In genomic region chr3:194928831-194929594, GRCh38 we compare ENCODE assay signal across 10 cellular contexts.
A peak's percentile ranks its signal among the peaks of the same experiment; 100 is the strongest.
DNase-seq lines count a peak whose midpoint lies in the region; ATAC-seq, FAIRE-seq and TF ChIP-seq lines count a peak whose summit lies in the region.
"Had no signal": no experiment of that assay in that cellular context is flagged by ENCODE, and none has a peak within 500 bp of the region (broad histone marks: within the 10 kb centered on the region; RNA-seq: fewer than 3 reads in every experiment).

No MANE protein-coding gene starts in this region.

- WGBS in pancreas, 2 donors = 70 to 71% methylated on average over 31 of the region's 31 CpGs

- POLR2A ChIA-PET in GM10248 (lab: Yijun Ruan, JAX) (no interaction called here), HEK293T (lab: Yijun Ruan, JAX) (no interaction called here)

- peaks cover 14% of the 10 kb centered on the region for H3K4me1 Mint-ChIP-seq in glutamatergic neuron (ENCODE audit: low read depth, unreplicated experiment)

- TF ChIP-seq CTCF in glutamatergic neuron (IDR thresholded peaks at IDR 0.05; ENCODE audit: partially characterized antibody, unreplicated experiment) = peak; percentile 87
- TF ChIP-seq CTCF in pancreas (IDR thresholded peaks at IDR 0.05) = peak in 3 of 4 donors; percentile 18 to 32 (median 18)
- TF ChIP-seq CTCF in GM10248 (IDR thresholded peaks at IDR 0.05; ENCODE audit: control extremely low read depth, extremely low read depth, low read depth, missing control alignments) = no peak

- H3K27ac ChIP-seq in pancreas = no peak overlapping the region

- H3K27me3 ChIP-seq in pancreas = no peaks in the 10 kb centered on the region

- H3K9me3 ChIP-seq in pancreas = no peaks in the 10 kb centered on the region

- peaks cover 2% of the 10 kb centered on the region for H3K9me3 Mint-ChIP-seq in glutamatergic neuron (ENCODE audit: unreplicated experiment)
- H3K9me3 Mint-ChIP-seq: effector memory CD8-positive, alpha-beta T cell had no signal

- H3K4me3 ChIP-seq in pancreas = no peak overlapping the region

- peaks cover 0 to 12% (median 0%) of the 10 kb centered on the region in 3 donors for H3K4me1 ChIP-seq in pancreas

- CTCF ChIA-PET in GM10248 (lab: Yijun Ruan, JAX) = interaction anchor here (1.3 kb wide), 1 partner anchor 10 kb away, joined by 3 read pairs; no protein-coding TSS in a partner anchor
- CTCF ChIA-PET in HEK293T (lab: Yijun Ruan, JAX) = no interaction called here

- FAIRE-seq in pancreas (lab: Jason Lieb, UNC) = no peak

- DNase-seq in DMS53 treated with DMSO at 0.1 percent for 48 hours (lab: John Stamatoyannopoulos, UW; ENCODE audit: unreplicated experiment) (peak; percentile 9), RPMI8226 (peak; percentile 59), glutamatergic neuron (peak; percentile 59), pancreas (no peak), GM10248 (ENCODE audit: extremely low spot score) (no peak), HEK293T (ENCODE audit: extremely low spot score) (no peak), mesenteric fat pad (ENCODE audit: low spot score) (no peak)
- DNase-seq: effector memory CD8-positive, alpha-beta T cell; NK-92 treated with Interleukin-12 subunit alpha and Interleukin-12 subunit beta, amount 100 ng/mL, for 24 hours had no signal

- H3K36me3 ChIP-seq in pancreas = no peaks in the 10 kb centered on the region

- ATAC-seq in pancreas (peak in 3 of 4 donors; percentile 26 to 52 (median 44)), HG02973 (IDR thresholded peaks at IDR 0.05; ENCODE audit: unreplicated experiment) (no peak)
- ATAC-seq: effector memory CD8-positive, alpha-beta T cell had no signal

- no peak overlapping the region for H3K4me3 Mint-ChIP-seq in glutamatergic neuron (ENCODE audit: unreplicated experiment)
- H3K4me3 Mint-ChIP-seq: effector memory CD8-positive, alpha-beta T cell had no signal

- H3K27me3 Mint-ChIP-seq in glutamatergic neuron (ENCODE audit: unreplicated experiment) = peaks cover 1% of the 10 kb centered on the region

- intact Hi-C loops in pancreas (cut with DNase I) = no loop called here

- peaks cover 4% of the 10 kb centered on the region for H3K36me3 Mint-ChIP-seq in glutamatergic neuron (ENCODE audit: unreplicated experiment)

- no peak overlapping the region for H3K27ac Mint-ChIP-seq in glutamatergic neuron (ENCODE audit: unreplicated experiment)
- H3K27ac Mint-ChIP-seq: effector memory CD8-positive, alpha-beta T cell had no signal

TF ChIP-seq in HEK293T, 16 proteins besides CTCF, POLR2A, EP300 and RAD21:
- TF ChIP-seq TARDBP (IDR thresholded peaks at IDR 0.05) = no peak
- no peak for TF ChIP-seq FOXM1 (IDR thresholded peaks at IDR 0.05; ENCODE audit: borderline replicate concordance)
TF ChIP-seq in HEK293T: peak in this region for 0.

Comparison
In these comparisons a context has a peak if more than half of its experiments do, and no peak if none do; other contexts are left out.
1. DNase-seq: peak in DMS53 treated with DMSO at 0.1 percent for 48 hours (single experiment), RPMI8226 (single experiment) and glutamatergic neuron (single experiment); none in pancreas (0 of 6), GM10248 (single experiment), HEK293T (single experiment) and mesenteric fat pad (single experiment).